ENCODE assay signal across 23 cellular contexts in the genomic region with DNA sequence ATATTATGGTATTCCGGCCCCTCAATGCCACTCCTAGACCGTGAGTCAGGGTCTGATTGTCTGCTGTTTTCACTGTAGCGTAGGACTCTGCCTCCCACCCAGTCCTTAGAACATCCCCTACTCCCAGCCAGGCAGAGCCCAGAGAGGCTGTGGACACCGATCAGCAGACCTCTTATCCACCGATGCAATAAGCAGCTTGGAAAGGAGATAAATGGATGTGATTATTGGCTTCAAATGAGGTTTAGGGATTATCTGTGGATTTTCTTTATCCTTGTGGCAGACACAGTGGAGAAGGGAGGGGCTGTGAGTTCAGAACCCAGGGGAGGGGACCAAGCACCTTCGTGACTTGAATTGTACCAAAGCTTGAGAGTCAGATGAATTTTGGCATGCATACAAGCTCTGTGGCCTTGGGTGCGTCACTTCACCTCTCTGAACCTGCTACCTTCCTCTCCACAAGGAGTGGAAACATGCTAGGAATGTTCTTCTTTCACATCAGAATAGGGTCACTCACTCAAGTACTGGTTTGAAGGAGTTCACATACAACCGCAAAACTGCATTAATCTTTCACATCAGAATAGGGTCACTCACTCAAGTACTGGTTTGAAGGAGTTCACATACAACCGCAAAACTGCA.
"Had no signal": no experiment of that assay in that cellular context is flagged by ENCODE, and none has a peak within 500 bp of the region (broad histone marks: within the 10 kb centered on the region; RNA-seq: fewer than 3 reads in every experiment).

No MANE protein-coding gene starts in this region.

- H3K4me3 ChIP-seq: colonic mucosa, esophagus squamous epithelium, gastrocnemius medialis, heart right ventricle, left lung, lower lobe of right lung had no signal

- H3K27me3 ChIP-seq: colonic mucosa had no signal

- H3K36me3 ChIP-seq: colonic mucosa, esophagus squamous epithelium, gastrocnemius medialis, heart right ventricle, left lung, lower lobe of right lung had no signal

- H3K27ac ChIP-seq: colonic mucosa, epithelial cell of prostate, esophagus squamous epithelium, gastrocnemius medialis, heart right ventricle, left lung, lower lobe of right lung had no signal

- DNase-seq: colonic mucosa; cortex of kidney; effector CD8-positive, alpha-beta T cell; effector memory CD8-positive, alpha-beta T cell; endodermal cell; erythroblast; esophagus squamous epithelium; foreskin fibroblast; foreskin melanocyte; gastrocnemius medialis; glutamatergic neuron; head of caudate nucleus; heart right ventricle; hypothalamus; immature natural killer cell; left cardiac atrium; left lung; left ventricle myocardium superior; lower lobe of right lung; mesenchymal stem cell; naive thymus-derived CD4-positive, alpha-beta T cell had no signal

- H3K4me1 ChIP-seq: colonic mucosa, esophagus squamous epithelium, gastrocnemius medialis, heart right ventricle, left lung, lower lobe of right lung had no signal

- ATAC-seq: effector memory CD8-positive, alpha-beta T cell; esophagus mucosa; gastrocnemius medialis; heart right ventricle; left cardiac atrium; left lung; left ventricle myocardium superior; naive thymus-derived CD4-positive, alpha-beta T cell had no signal

- H3K9me3 ChIP-seq: colonic mucosa, esophagus squamous epithelium, gastrocnemius medialis, left lung, lower lobe of right lung had no signal
